In the genomic region with DNA sequence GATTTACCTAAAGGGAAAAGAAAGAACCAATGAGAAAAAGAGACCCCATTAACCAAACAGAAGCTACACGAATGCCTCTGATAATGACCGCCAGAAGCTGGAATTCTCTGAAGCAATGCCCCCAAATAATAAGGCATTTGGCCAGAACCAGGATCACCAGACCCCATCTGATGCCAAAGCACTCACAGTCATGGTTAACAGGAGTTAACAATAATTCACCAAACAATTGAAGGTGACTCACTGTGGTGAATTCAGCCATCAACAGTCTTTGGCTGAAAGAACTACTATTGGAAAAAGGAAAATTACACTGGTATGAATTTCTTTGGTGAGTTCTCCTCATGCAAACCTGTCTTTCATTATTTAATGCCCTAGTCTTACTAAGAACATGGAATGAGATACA, we compare ENCODE assay signal across 20 cellular contexts.
"Had no signal": no experiment of that assay in that cellular context is flagged by ENCODE, and none has a peak within 500 bp of the region (broad histone marks: within the 10 kb centered on the region; RNA-seq: fewer than 3 reads in every experiment).

No MANE protein-coding gene starts in this region.

- H3K36me3 ChIP-seq: colonic mucosa had no signal

- ATAC-seq: activated naive CD8-positive, alpha-beta T cell treated with anti-CD3 and anti-CD28 coated beads, Interleukin-2, amount 50 U/mL, for 24 hours; activated T-cell treated with anti-CD3 and anti-CD28 coated beads, Interleukin-2, amount 50 U/mL, for 72 hours; left lung; natural killer cell; sciatic nerve; stimulated activated memory B cell treated with anti-CD40 and anti-IgM and Interleukin-4, amounts not matched to agents 10 μg/mL and 1 μg/mL and 100 μg/mL, for 72 hours had no signal

- H3K27me3 ChIP-seq: ascending aorta, colonic mucosa, left lung, spleen, tibial nerve had no signal

- H3K4me3 ChIP-seq: ascending aorta, colonic mucosa, left lung, prostate gland, spleen, tibial nerve had no signal

- DNase-seq: activated CD4-positive, alpha-beta memory T cell treated with anti-CD3 and anti-CD28 coated beads for 36 hours; activated CD4-positive, alpha-beta T cell treated with anti-CD3 and anti-CD28 coated beads for 1 hour; activated CD8-positive, alpha-beta memory T cell treated with anti-CD3 and anti-CD28 coated beads, Interleukin-2, amount 50 U/mL, for 4 hours; activated naive CD4-positive, alpha-beta T cell treated with Interleukin-2 at 50 U/mL for 16 hours; activated naive CD8-positive, alpha-beta T cell treated with anti-CD3 and anti-CD28 coated beads, Interleukin-2, amount 50 U/mL, for 24 hours; activated T-cell treated with anti-CD3 and anti-CD28 coated beads, Interleukin-2, amount 50 U/mL, for 72 hours; caudate nucleus; colonic mucosa; effector CD4-positive, alpha-beta T cell; glutamatergic neuron; immature natural killer cell; left lung; natural killer cell; spleen; stimulated activated CD4-positive, alpha-beta T cell treated with anti-CD3 and anti-CD28 coated beads, Interleukin-1b, Interleukin-23, amount 100 ng/mL, for 48 hours had no signal

- H3K9me3 ChIP-seq: ascending aorta, colonic mucosa, left lung, prostate gland, spleen, tibial nerve had no signal

- H3K27ac ChIP-seq: ascending aorta, colonic mucosa, left lung, prostate gland, spleen, tibial nerve had no signal

- H3K4me1 ChIP-seq: ascending aorta, colonic mucosa, left lung, prostate gland, tibial nerve had no signal
